ENCODE assay signal across 7 cellular contexts in genomic region chr7:157339777-157340677, GRCh38. TPM values are rescaled to one million over a fixed set of nuclear protein-coding genes. Genes with fewer than 3 reads are reported as not detected.
DNase-seq lines count a peak whose midpoint lies in the region; ATAC-seq, FAIRE-seq and TF ChIP-seq lines count a peak whose summit lies in the region.

No MANE protein-coding gene starts in this region.

- H3K27ac ChIP-seq in neutrophil = peak overlapping the region; percentile 19
- peak overlapping the region in 1 of 2 donors; percentile 10 for H3K27ac ChIP-seq in tibial artery

- H3K36me3 ChIP-seq in neutrophil (peaks cover 4% of the 10 kb centered on the region), tibial artery (no peaks in the 10 kb centered on the region)

- peak; percentile 84 for TF ChIP-seq CTCF in GM10266 (IDR thresholded peaks at IDR 0.05; ENCODE audit: control insufficient read depth, insufficient read depth, low read depth, missing control alignments)
- TF ChIP-seq CTCF in fibroblast of the aortic adventitia (IDR thresholded peaks at IDR 0.05; ENCODE audit: insufficient read depth, low read length) = peak; percentile 95
- TF ChIP-seq CTCF in neutrophil (IDR thresholded peaks at IDR 0.05) = peak; percentile 95
- TF ChIP-seq CTCF in tibial artery (IDR thresholded peaks at IDR 0.05) = peak; percentile 69 to 86

- DNase-seq in GM10266 (ENCODE audit: extremely low spot score) (peak; percentile 80), RCC 7860 (ENCODE audit: low spot score) (peak; percentile 45), fibroblast of the aortic adventitia (ENCODE audit: low read depth) (peak; percentile 78), tibial artery (peak; percentile 77)
- peak; percentile 49 for DNase-seq in activated T-helper 9 cell treated with anti-CD3 and anti-CD28 coated beads, Interleukin-2, amount 50 U/mL, for 16 hours (ENCODE audit: low read depth)

- peak; percentile 90 for FAIRE-seq in RCC 7860 (lab: Jason Lieb, UNC)

- ATAC-seq in HG03469 (IDR thresholded peaks at IDR 0.05; ENCODE audit: unreplicated experiment) = peak; percentile 19

- H3K27me3 ChIP-seq in neutrophil (no peaks in the 10 kb centered on the region), tibial artery (no peaks in the 10 kb centered on the region)

- intact Hi-C loops in tibial artery (cut with DNase I; ENCODE audit: low total_unique reads) = loop anchor here (5.0 kb wide), 1 partner anchor 68 kb away; no protein-coding TSS in a partner anchor

- peaks cover 37 to 51% of the 10 kb centered on the region in 2 experiments for H3K4me1 ChIP-seq in neutrophil (ENCODE audit: control insufficient read depth in 1 of 2, insufficient read depth in 1 of 2, low read depth in 1 of 2, low read length in 1 of 2)
- peaks cover 4 to 76% (median 31%) of the 10 kb centered on the region in 4 donors for H3K4me1 ChIP-seq in tibial artery

- H3K4me3 ChIP-seq in fibroblast of the aortic adventitia (ENCODE audit: low read depth, low read length) = no peak overlapping the region
- H3K4me3 ChIP-seq in neutrophil (ENCODE audit: low read depth in 1 of 2, low read length in 1 of 2) = no peak overlapping the region
- H3K4me3 ChIP-seq in tibial artery = no peak overlapping the region

- H3K9me3 ChIP-seq in neutrophil (no peaks in the 10 kb centered on the region), tibial artery (no peaks in the 10 kb centered on the region)

RNA-seq across cellular contexts. Expression of gene DNAJB6, which starts 3.2 kb away (rescaled TPM):
- total RNA-seq in fibroblast of the aortic adventitia (ENCODE audit: low replicate concordance) = 86.6 and 140 TPM in 2 replicates
